Comparison of ENCODE assay signal across 15 cellular contexts in genomic region chr4:173917255-173917960, GRCh38.
DNase-seq lines count a peak whose midpoint lies in the region; ATAC-seq and TF ChIP-seq lines count a peak whose summit lies in the region.
"Had no signal": no experiment of that assay in that cellular context is flagged by ENCODE, and none has a peak within 500 bp of the region (broad histone marks: within the 10 kb centered on the region; RNA-seq: fewer than 3 reads in every experiment).

No MANE protein-coding gene starts in this region.

- H3K4me1 Mint-ChIP-seq in naive thymus-derived CD8-positive, alpha-beta T cell, result no peaks in the 10 kb centered on the region

- H3K9me3 ChIP-seq in AG04450 (ENCODE audit: control insufficient read depth, insufficient read depth, low read length), result no peaks in the 10 kb centered on the region
- H3K9me3 ChIP-seq in muscle layer of duodenum (ENCODE audit: control insufficient read depth in 1 of 2, low read length in 2 of 2), result no peaks in the 10 kb centered on the region
- H3K9me3 ChIP-seq: gastrocnemius medialis had no signal

- peaks cover 0 to 2% (median 0%) of the 10 kb centered on the region in 3 donors for H3K36me3 Mint-ChIP-seq in naive thymus-derived CD8-positive, alpha-beta T cell

- H3K27me3 ChIP-seq in AG04450 (ENCODE audit: control insufficient read depth, insufficient read depth, low read length), result no peaks in the 10 kb centered on the region
- H3K27me3 ChIP-seq in muscle layer of duodenum (ENCODE audit: low read depth, low read length), result no peaks in the 10 kb centered on the region
- H3K27me3 ChIP-seq: gastrocnemius medialis had no signal

- peaks cover 0 to 9% (median 0%) of the 10 kb centered on the region in 9 donors for H3K9me3 Mint-ChIP-seq in naive thymus-derived CD8-positive, alpha-beta T cell
- H3K9me3 Mint-ChIP-seq: activated T-cell treated with anti-CD3 and anti-CD28 coated beads, Interleukin-2, amount 50 U/mL, for 4 hours had no signal

- peaks cover 5 to 19% of the 10 kb centered on the region in 2 donors for H3K4me1 ChIP-seq in muscle layer of duodenum (ENCODE audit: control insufficient read depth in 1 of 2, insufficient read depth in 2 of 2, low read length in 2 of 2)
- H3K4me1 ChIP-seq: gastrocnemius medialis had no signal

- TF ChIP-seq CTCF in AG04450 (IDR thresholded peaks at IDR 0.05; ENCODE audit: low read depth, low read length) (no peak), fibroblast of pulmonary artery (IDR thresholded peaks at IDR 0.05; ENCODE audit: low read length, missing control alignments) (no peak)

- DNase-seq in AG04450 (ENCODE audit: low read depth, low spot score) (no peak), SK-MEL-5 (ENCODE audit: low read depth, low spot score) (peak; percentile 17), fibroblast of pulmonary artery (ENCODE audit: low read depth) (peak; percentile 76), HT-29 (ENCODE audit: low spot score) (no peak), NCI-H345 (lab: John Stamatoyannopoulos, UW) (no peak), OCI-M1 (lab: John Stamatoyannopoulos, UW) (no peak)
- DNase-seq in naive thymus-derived CD8-positive, alpha-beta T cell, result no peak
- DNase-seq: activated T-cell treated with anti-CD3 and anti-CD28 coated beads, Interleukin-2, amount 50 U/mL, for 4 hours; central memory CD4-positive, alpha-beta T cell; gastrocnemius medialis; mammary epithelial cell; NCI-H2171 treated with DMSO at 0.1 percent for 48 hours had no signal

- ATAC-seq in naive thymus-derived CD8-positive, alpha-beta T cell, result no peak
- ATAC-seq: activated T-cell treated with anti-CD3 and anti-CD28 coated beads, Interleukin-2, amount 50 U/mL, for 4 hours; gastrocnemius medialis; K562 had no signal

- H3K27ac ChIP-seq in AG04450 (ENCODE audit: low read depth, low read length) (peak overlapping the region; percentile 49), muscle layer of duodenum (ENCODE audit: low read length) (peak overlapping the region; percentile 64)
- H3K27ac ChIP-seq: gastrocnemius medialis had no signal

- H3K27ac Mint-ChIP-seq in naive thymus-derived CD8-positive, alpha-beta T cell, result no peak overlapping the region

- no peaks in the 10 kb centered on the region for H3K36me3 ChIP-seq in muscle layer of duodenum (ENCODE audit: control insufficient read depth in 1 of 2, insufficient read depth in 2 of 2, low read length in 2 of 2)
- H3K36me3 ChIP-seq: gastrocnemius medialis had no signal

- H3K4me3 Mint-ChIP-seq in naive thymus-derived CD8-positive, alpha-beta T cell, result no peak overlapping the region
- H3K4me3 Mint-ChIP-seq: activated T-cell treated with anti-CD3 and anti-CD28 coated beads, Interleukin-2, amount 50 U/mL, for 4 hours had no signal

- H3K27me3 Mint-ChIP-seq in naive thymus-derived CD8-positive, alpha-beta T cell, result peaks cover 0 to 6% (median 1%) of the 10 kb centered on the region in 5 donors

- POLR2A ChIA-PET in AG04450 (lab: Yijun Ruan, JAX), result no interaction called here
- POLR2A ChIA-PET in naive thymus-derived CD8-positive, alpha-beta T cell (lab: Charles Lee), result no interaction called here

- H3K4me3 ChIP-seq in AG04450 (ENCODE audit: low read depth, low read length) (peak overlapping the region; percentile 14; the same call in 1 of the 2 replicates), fibroblast of pulmonary artery (replicated peaks; ENCODE audit: low read depth, low read length) (no peak overlapping the region), muscle layer of duodenum (ENCODE audit: low read depth in 1 of 2, low read length in 2 of 2) (no peak overlapping the region)
- H3K4me3 ChIP-seq: gastrocnemius medialis, K562, skin epidermis had no signal

- in situ Hi-C loops in SK-MEL-5 (cut with HindIII; ENCODE audit: low pct_unique_long_range_greater_than_20kb, low sequenced_read_pairs), result no loop called here

- CTCF ChIA-PET in AG04450 (lab: Charles Lee), result interaction anchor here (0.8 to 1.4 kb wide), 2 partner anchors 73 to 423 kb away, joined by 3 to 6 read pairs; no protein-coding TSS in a partner anchor

Comparison
In these comparisons a context has a peak if more than half of its experiments do, and no peak if none do; other contexts are left out.
1. DNase-seq: peak in SK-MEL-5 (single experiment) and fibroblast of pulmonary artery (single experiment); none in AG04450 (single experiment), HT-29 (single experiment), NCI-H345 (single experiment), OCI-M1 (single experiment) and naive thymus-derived CD8-positive, alpha-beta T cell (0 of 10).